1 cellular context compared by ENCODE assay signal in the genomic region with DNA sequence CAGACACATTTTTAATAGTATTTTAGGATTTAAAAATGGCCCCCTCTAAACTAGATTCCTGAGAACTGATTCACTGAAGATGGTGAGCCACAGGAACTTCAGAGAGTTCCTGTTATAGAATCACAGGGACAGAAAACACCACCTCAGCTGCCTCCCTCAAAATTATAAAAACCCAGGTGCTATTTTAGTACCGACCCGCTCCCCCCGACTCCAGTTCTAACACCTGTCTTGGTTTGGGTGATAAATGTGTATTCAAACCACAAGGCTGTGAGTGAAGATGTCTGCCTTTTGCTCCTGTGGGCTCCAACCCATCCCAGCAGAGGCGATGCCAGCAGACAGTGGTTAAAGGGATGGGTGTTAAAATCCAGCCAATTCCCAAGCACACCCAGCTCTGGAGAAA.
TF ChIP-seq lines count a peak whose summit lies in the region.

No MANE protein-coding gene starts in this region.

TF ChIP-seq in GM12878, 131 proteins besides CTCF, POLR2A, EP300 and RAD21 (continued from another document and continues in another):
- TF ChIP-seq SMARCA5 (IDR thresholded peaks at IDR 0.05) (no peak), TAF1 (IDR thresholded peaks at IDR 0.05; ENCODE audit: borderline replicate concordance, low read depth, low read length) (no peak), ZNF274 (IDR thresholded peaks at IDR 0.05; ENCODE audit: insufficient read depth, insufficient read length) (no peak), ETV6 (conservative IDR thresholded peaks at IDR 0.05 in 1 of 2, IDR thresholded peaks at IDR 0.05 in 1 of 2; ENCODE audit: borderline replicate concordance in 1 of 2, low read depth in 1 of 2) (no peak), RBBP5 (conservative IDR thresholded peaks at IDR 0.05) (no peak), CHD1 (IDR thresholded peaks at IDR 0.05; ENCODE audit: low read depth, low read length) (no peak), ZSCAN29 (IDR thresholded peaks at IDR 0.05) (no peak), PAX8 (IDR thresholded peaks at IDR 0.05) (no peak), POLR2AphosphoS5 (IDR thresholded peaks at IDR 0.05; ENCODE audit: low read length) (no peak), TBL1XR1 (IDR thresholded peaks at IDR 0.05; ENCODE audit: low read depth, low read length) (no peak), FOXM1 (IDR thresholded peaks at IDR 0.05; ENCODE audit: low read depth, low read length) (no peak), BRCA1 (IDR thresholded peaks at IDR 0.05; ENCODE audit: low read depth, low read length) (no peak), SPI1 (IDR thresholded peaks at IDR 0.05; ENCODE audit: borderline replicate concordance, insufficient read depth, low read depth, low read length) (no peak), EGR1 (IDR thresholded peaks at IDR 0.05; ENCODE audit: borderline replicate concordance in 1 of 2, low read depth in 2 of 2, low read length in 2 of 2) (no peak), FOXK2 (IDR thresholded peaks at IDR 0.05) (no peak), ZNF217 (IDR thresholded peaks at IDR 0.05) (no peak), SREBF2 (IDR thresholded peaks at IDR 0.05; ENCODE audit: low read length) (no peak), ASH2L (IDR thresholded peaks at IDR 0.05; ENCODE audit: borderline replicate concordance, low read depth) (no peak), MTA3 (IDR thresholded peaks at IDR 0.05; ENCODE audit: borderline replicate concordance, low read length) (no peak), YY1 (IDR thresholded peaks at IDR 0.05; ENCODE audit: low read depth, low read length) (no peak), SIX5 (IDR thresholded peaks at IDR 0.05; ENCODE audit: low read depth, low read length, severe bottlenecking) (no peak), ZNF622 (IDR thresholded peaks at IDR 0.05) (no peak), GATAD2B (conservative IDR thresholded peaks at IDR 0.05; ENCODE audit: low read depth) (no peak), IKZF1 (conservative IDR thresholded peaks at IDR 0.05) (peak; percentile 84), ZNF24 (IDR thresholded peaks at IDR 0.05) (no peak)
- TF ChIP-seq, protein P1, sequence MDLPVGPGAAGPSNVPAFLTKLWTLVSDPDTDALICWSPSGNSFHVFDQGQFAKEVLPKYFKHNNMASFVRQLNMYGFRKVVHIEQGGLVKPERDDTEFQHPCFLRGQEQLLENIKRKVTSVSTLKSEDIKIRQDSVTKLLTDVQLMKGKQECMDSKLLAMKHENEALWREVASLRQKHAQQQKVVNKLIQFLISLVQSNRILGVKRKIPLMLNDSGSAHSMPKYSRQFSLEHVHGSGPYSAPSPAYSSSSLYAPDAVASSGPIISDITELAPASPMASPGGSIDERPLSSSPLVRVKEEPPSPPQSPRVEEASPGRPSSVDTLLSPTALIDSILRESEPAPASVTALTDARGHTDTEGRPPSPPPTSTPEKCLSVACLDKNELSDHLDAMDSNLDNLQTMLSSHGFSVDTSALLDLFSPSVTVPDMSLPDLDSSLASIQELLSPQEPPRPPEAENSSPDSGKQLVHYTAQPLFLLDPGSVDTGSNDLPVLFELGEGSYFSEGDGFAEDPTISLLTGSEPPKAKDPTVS (IDR thresholded peaks at IDR 0.05; ENCODE audit: low read depth, low read length) = no peak
- TF ChIP-seq, protein P2, sequence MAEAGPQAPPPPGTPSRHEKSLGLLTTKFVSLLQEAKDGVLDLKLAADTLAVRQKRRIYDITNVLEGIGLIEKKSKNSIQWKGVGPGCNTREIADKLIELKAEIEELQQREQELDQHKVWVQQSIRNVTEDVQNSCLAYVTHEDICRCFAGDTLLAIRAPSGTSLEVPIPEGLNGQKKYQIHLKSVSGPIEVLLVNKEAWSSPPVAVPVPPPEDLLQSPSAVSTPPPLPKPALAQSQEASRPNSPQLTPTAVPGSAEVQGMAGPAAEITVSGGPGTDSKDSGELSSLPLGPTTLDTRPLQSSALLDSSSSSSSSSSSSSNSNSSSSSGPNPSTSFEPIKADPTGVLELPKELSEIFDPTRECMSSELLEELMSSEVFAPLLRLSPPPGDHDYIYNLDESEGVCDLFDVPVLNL (IDR thresholded peaks at IDR 0.05; ENCODE audit: low read depth, low read length) = no peak
- TF ChIP-seq, protein P3, sequence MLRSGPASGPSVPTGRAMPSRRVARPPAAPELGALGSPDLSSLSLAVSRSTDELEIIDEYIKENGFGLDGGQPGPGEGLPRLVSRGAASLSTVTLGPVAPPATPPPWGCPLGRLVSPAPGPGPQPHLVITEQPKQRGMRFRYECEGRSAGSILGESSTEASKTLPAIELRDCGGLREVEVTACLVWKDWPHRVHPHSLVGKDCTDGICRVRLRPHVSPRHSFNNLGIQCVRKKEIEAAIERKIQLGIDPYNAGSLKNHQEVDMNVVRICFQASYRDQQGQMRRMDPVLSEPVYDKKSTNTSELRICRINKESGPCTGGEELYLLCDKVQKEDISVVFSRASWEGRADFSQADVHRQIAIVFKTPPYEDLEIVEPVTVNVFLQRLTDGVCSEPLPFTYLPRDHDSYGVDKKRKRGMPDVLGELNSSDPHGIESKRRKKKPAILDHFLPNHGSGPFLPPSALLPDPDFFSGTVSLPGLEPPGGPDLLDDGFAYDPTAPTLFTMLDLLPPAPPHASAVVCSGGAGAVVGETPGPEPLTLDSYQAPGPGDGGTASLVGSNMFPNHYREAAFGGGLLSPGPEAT (IDR thresholded peaks at IDR 0.05; ENCODE audit: low read depth) = 0 out of 2 replicates have a peak, but pooled peaks have one; percentile 38
- TF ChIP-seq, protein P4, sequence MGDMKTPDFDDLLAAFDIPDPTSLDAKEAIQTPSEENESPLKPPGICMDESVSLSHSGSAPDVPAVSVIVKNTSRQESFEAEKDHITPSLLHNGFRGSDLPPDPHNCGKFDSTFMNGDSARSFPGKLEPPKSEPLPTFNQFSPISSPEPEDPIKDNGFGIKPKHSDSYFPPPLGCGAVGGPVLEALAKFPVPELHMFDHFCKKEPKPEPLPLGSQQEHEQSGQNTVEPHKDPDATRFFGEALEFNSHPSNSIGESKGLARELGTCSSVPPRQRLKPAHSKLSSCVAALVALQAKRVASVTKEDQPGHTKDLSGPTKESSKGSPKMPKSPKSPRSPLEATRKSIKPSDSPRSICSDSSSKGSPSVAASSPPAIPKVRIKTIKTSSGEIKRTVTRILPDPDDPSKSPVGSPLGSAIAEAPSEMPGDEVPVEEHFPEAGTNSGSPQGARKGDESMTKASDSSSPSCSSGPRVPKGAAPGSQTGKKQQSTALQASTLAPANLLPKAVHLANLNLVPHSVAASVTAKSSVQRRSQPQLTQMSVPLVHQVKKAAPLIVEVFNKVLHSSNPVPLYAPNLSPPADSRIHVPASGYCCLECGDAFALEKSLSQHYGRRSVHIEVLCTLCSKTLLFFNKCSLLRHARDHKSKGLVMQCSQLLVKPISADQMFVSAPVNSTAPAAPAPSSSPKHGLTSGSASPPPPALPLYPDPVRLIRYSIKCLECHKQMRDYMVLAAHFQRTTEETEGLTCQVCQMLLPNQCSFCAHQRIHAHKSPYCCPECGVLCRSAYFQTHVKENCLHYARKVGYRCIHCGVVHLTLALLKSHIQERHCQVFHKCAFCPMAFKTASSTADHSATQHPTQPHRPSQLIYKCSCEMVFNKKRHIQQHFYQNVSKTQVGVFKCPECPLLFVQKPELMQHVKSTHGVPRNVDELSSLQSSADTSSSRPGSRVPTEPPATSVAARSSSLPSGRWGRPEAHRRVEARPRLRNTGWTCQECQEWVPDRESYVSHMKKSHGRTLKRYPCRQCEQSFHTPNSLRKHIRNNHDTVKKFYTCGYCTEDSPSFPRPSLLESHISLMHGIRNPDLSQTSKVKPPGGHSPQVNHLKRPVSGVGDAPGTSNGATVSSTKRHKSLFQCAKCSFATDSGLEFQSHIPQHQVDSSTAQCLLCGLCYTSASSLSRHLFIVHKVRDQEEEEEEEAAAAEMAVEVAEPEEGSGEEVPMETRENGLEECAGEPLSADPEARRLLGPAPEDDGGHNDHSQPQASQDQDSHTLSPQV (IDR thresholded peaks at IDR 0.05) = no peak
- TF ChIP-seq, protein P5, sequence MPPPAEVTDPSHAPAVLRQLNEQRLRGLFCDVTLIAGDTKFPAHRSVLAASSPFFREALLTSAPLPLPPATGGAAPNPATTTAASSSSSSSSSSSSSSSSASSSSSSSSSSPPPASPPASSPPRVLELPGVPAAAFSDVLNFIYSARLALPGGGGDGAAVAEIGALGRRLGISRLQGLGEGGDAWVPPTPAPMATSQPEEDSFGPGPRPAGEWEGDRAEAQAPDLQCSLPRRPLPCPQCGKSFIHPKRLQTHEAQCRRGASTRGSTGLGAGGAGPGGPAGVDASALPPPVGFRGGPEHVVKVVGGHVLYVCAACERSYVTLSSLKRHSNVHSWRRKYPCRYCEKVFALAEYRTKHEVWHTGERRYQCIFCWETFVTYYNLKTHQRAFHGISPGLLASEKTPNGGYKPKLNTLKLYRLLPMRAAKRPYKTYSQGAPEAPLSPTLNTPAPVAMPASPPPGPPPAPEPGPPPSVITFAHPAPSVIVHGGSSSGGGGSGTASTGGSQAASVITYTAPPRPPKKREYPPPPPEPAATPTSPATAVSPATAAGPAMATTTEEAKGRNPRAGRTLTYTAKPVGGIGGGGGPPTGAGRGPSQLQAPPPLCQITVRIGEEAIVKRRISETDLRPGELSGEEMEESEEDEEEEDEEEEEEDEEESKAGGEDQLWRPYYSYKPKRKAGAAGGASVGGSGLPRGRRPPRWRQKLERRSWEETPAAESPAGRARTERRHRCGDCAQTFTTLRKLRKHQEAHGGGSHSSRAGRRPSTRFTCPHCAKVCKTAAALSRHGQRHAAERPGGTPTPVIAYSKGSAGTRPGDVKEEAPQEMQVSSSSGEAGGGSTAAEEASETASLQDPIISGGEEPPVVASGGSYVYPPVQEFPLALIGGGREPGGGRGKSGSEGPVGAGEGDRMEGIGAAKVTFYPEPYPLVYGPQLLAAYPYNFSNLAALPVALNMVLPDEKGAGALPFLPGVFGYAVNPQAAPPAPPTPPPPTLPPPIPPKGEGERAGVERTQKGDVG (CRISPR knock-in tag; IDR thresholded peaks at IDR 0.05) = no peak
- TF ChIP-seq, protein P6, sequence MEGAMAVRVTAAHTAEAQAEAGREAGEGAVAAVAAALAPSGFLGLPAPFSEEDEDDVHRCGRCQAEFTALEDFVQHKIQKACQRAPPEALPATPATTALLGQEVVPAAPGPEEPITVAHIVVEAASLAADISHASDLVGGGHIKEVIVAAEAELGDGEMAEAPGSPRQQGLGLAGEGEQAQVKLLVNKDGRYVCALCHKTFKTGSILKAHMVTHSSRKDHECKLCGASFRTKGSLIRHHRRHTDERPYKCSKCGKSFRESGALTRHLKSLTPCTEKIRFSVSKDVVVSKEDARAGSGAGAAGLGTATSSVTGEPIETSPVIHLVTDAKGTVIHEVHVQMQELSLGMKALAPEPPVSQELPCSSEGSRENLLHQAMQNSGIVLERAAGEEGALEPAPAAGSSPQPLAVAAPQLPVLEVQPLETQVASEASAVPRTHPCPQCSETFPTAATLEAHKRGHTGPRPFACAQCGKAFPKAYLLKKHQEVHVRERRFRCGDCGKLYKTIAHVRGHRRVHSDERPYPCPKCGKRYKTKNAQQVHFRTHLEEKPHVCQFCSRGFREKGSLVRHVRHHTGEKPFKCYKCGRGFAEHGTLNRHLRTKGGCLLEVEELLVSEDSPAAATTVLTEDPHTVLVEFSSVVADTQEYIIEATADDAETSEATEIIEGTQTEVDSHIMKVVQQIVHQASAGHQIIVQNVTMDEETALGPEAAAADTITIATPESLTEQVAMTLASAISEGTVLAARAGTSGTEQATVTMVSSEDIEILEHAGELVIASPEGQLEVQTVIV (IDR thresholded peaks at IDR 0.05; ENCODE audit: borderline replicate concordance, partially characterized antibody) = no peak
- TF ChIP-seq, protein P7, sequence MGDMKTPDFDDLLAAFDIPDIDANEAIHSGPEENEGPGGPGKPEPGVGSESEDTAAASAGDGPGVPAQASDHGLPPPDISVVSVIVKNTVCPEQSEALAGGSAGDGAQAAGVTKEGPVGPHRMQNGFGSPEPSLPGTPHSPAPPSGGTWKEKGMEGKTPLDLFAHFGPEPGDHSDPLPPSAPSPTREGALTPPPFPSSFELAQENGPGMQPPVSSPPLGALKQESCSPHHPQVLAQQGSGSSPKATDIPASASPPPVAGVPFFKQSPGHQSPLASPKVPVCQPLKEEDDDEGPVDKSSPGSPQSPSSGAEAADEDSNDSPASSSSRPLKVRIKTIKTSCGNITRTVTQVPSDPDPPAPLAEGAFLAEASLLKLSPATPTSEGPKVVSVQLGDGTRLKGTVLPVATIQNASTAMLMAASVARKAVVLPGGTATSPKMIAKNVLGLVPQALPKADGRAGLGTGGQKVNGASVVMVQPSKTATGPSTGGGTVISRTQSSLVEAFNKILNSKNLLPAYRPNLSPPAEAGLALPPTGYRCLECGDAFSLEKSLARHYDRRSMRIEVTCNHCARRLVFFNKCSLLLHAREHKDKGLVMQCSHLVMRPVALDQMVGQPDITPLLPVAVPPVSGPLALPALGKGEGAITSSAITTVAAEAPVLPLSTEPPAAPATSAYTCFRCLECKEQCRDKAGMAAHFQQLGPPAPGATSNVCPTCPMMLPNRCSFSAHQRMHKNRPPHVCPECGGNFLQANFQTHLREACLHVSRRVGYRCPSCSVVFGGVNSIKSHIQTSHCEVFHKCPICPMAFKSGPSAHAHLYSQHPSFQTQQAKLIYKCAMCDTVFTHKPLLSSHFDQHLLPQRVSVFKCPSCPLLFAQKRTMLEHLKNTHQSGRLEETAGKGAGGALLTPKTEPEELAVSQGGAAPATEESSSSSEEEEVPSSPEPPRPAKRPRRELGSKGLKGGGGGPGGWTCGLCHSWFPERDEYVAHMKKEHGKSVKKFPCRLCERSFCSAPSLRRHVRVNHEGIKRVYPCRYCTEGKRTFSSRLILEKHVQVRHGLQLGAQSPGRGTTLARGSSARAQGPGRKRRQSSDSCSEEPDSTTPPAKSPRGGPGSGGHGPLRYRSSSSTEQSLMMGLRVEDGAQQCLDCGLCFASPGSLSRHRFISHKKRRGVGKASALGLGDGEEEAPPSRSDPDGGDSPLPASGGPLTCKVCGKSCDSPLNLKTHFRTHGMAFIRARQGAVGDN (IDR thresholded peaks at IDR 0.05) = no peak
- TF ChIP-seq, protein P8, sequence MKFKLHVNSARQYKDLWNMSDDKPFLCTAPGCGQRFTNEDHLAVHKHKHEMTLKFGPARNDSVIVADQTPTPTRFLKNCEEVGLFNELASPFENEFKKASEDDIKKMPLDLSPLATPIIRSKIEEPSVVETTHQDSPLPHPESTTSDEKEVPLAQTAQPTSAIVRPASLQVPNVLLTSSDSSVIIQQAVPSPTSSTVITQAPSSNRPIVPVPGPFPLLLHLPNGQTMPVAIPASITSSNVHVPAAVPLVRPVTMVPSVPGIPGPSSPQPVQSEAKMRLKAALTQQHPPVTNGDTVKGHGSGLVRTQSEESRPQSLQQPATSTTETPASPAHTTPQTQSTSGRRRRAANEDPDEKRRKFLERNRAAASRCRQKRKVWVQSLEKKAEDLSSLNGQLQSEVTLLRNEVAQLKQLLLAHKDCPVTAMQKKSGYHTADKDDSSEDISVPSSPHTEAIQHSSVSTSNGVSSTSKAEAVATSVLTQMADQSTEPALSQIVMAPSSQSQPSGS (IDR thresholded peaks at IDR 0.05; ENCODE audit: low read length) = no peak
